In the genomic region with DNA sequence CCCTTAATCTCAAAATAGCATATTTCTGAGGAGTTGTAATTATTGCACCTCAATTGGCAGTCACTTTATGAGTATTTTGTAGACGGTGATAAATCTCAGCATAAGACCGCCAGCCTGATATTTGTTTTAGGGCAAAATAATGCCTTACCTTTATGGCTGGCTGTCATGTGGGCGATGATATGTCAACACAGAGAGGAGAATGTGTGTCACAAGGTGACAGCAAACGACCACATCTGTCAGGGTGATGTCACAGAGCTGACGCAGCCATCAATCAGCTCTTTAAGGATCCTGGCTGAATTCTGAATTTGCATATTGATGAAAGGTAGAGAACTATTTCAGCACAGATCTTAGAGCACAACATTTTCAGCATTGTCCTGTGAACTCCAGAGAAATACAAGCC, we compare ENCODE assay signal across 21 cellular contexts.
DNase-seq lines count a peak whose midpoint lies in the region; ATAC-seq and TF ChIP-seq lines count a peak whose summit lies in the region.
"Had no signal": no experiment of that assay in that cellular context is flagged by ENCODE, and none has a peak within 500 bp of the region (broad histone marks: within the 10 kb centered on the region; RNA-seq: fewer than 3 reads in every experiment).

No MANE protein-coding gene starts in this region.

- no peaks in the 10 kb centered on the region for H3K36me3 Mint-ChIP-seq in type B pancreatic cell
- H3K36me3 Mint-ChIP-seq in CD8-positive, alpha-beta memory T cell: no peaks in the 10 kb centered on the region

- no peaks in the 10 kb centered on the region for H3K27me3 Mint-ChIP-seq in type B pancreatic cell
- H3K27me3 Mint-ChIP-seq in CD8-positive, alpha-beta memory T cell: peaks cover 7 to 10% of the 10 kb centered on the region in 2 donors

- H3K27me3 ChIP-seq in CD8-positive, alpha-beta memory T cell (ENCODE audit: insufficient read depth, low read length, poor library complexity, severe bottlenecking): no peaks in the 10 kb centered on the region
- H3K27me3 ChIP-seq: ovary had no signal

- no peak overlapping the region for H3K4me3 ChIP-seq in mucosa of descending colon
- H3K4me3 ChIP-seq in CD8-positive, alpha-beta memory T cell (ENCODE audit: low read length): no peak overlapping the region
- H3K4me3 ChIP-seq: ovary, SK-N-MC had no signal

- no peak overlapping the region for H3K27ac ChIP-seq in CD8-positive, alpha-beta memory T cell (ENCODE audit: low read depth, low read length)
- H3K27ac ChIP-seq: ovary, SK-N-MC had no signal

- TF ChIP-seq CTCF in mucosa of descending colon (IDR thresholded peaks at IDR 0.05) (no peak), type B pancreatic cell (conservative IDR thresholded peaks at IDR 0.05) (no peak)

- H3K9me3 Mint-ChIP-seq in type B pancreatic cell: no peaks in the 10 kb centered on the region
- no peaks in the 10 kb centered on the region for H3K9me3 Mint-ChIP-seq in CD8-positive, alpha-beta memory T cell
- H3K9me3 Mint-ChIP-seq: HFFc6 had no signal

- no peaks in the 10 kb centered on the region for H3K4me1 ChIP-seq in mucosa of descending colon (ENCODE audit: low read depth)
- H3K4me1 ChIP-seq in CD8-positive, alpha-beta memory T cell (ENCODE audit: insufficient read depth, low read length): no peaks in the 10 kb centered on the region

- H3K36me3 ChIP-seq in mucosa of descending colon (ENCODE audit: low read depth): no peaks in the 10 kb centered on the region
- no peaks in the 10 kb centered on the region for H3K36me3 ChIP-seq in CD8-positive, alpha-beta memory T cell (ENCODE audit: insufficient read depth, low read length)
- H3K36me3 ChIP-seq: ovary had no signal

- POLR2A ChIA-PET in CD8-positive, alpha-beta memory T cell (lab: Charles Lee): no interaction called here

- peak overlapping the region; percentile 7 for H3K27ac Mint-ChIP-seq in type B pancreatic cell
- no peak overlapping the region for H3K27ac Mint-ChIP-seq in CD8-positive, alpha-beta memory T cell
- H3K27ac Mint-ChIP-seq: HFFc6 had no signal

- intact Hi-C loops in mucosa of descending colon (cut with DNase I, micrococcal nuclease): no loop called here

- CTCF ChIA-PET in CD8-positive, alpha-beta memory T cell (lab: Charles Lee): no interaction called here

- no peaks in the 10 kb centered on the region for H3K9me3 ChIP-seq in mucosa of descending colon
- no peaks in the 10 kb centered on the region for H3K9me3 ChIP-seq in CD8-positive, alpha-beta memory T cell (ENCODE audit: low read length)
- H3K9me3 ChIP-seq: ovary had no signal

- peak; percentile 67 for ATAC-seq in mucosa of descending colon
- ATAC-seq in HG02623 (IDR thresholded peaks at IDR 0.05; ENCODE audit: unreplicated experiment): no peak
- ATAC-seq: left ventricle myocardium superior had no signal

- peaks cover 9% of the 10 kb centered on the region for H3K4me1 Mint-ChIP-seq in type B pancreatic cell (ENCODE audit: unreplicated experiment)
- no peaks in the 10 kb centered on the region for H3K4me1 Mint-ChIP-seq in CD8-positive, alpha-beta memory T cell

- no peak overlapping the region for H3K4me3 Mint-ChIP-seq in type B pancreatic cell
- H3K4me3 Mint-ChIP-seq in CD8-positive, alpha-beta memory T cell: no peak overlapping the region
- H3K4me3 Mint-ChIP-seq: HFFc6 had no signal

- peak; percentile 7 for DNase-seq in stimulated activated naive CD4-positive, alpha-beta T cell treated with Interleukin-2 at 50 U/mL for 16 hours (lab: John Stamatoyannopoulos, UW)
- no peak for DNase-seq in stimulated activated naive CD4-positive, alpha-beta T cell (lab: John Stamatoyannopoulos, UW)
- DNase-seq in NCI-H774 (lab: John Stamatoyannopoulos, UW) (peak; percentile 22), mucosa of descending colon (peak in 1 of 3 donors; percentile 52), type B pancreatic cell (ENCODE audit: extremely low spot score, unreplicated experiment) (no peak), DMS79 (lab: John Stamatoyannopoulos, UW) (no peak)
- DNase-seq in CD8-positive, alpha-beta memory T cell: no peak
- DNase-seq: activated CD4-positive, alpha-beta T cell treated with anti-CD3 and anti-CD28 coated beads, Interleukin-2, amount 50 U/mL, for 1 hour; AML-193; amygdala; central memory CD4-positive, alpha-beta T cell; GF-D8; HFFc6; Karpas-422; left ventricle myocardium superior; NCI-H1048; NCI-H2171; NCI-H526 treated with DMSO at 0.1 percent for 48 hours; ovary had no signal

Comparison
In these comparisons a context has a peak if more than half of its experiments do, and no peak if none do; other contexts are left out.
1. DNase-seq: peak in stimulated activated naive CD4-positive, alpha-beta T cell treated with Interleukin-2 at 50 U/mL for 16 hours (single experiment) and NCI-H774 (single experiment); none in stimulated activated naive CD4-positive, alpha-beta T cell (0 of 6), type B pancreatic cell (single experiment), CD8-positive, alpha-beta memory T cell (0 of 5) and DMS79 (single experiment).